In genomic region chr21:39533545-39534226, GRCh38 we compare ENCODE assay signal across 1 cellular context.
TF ChIP-seq lines count a peak whose summit lies in the region.

No MANE protein-coding gene starts in this region.

TF ChIP-seq in GM23338, 12 proteins besides CTCF, POLR2A, EP300 and RAD21 (continued from another document):
- TF ChIP-seq, protein P1, sequence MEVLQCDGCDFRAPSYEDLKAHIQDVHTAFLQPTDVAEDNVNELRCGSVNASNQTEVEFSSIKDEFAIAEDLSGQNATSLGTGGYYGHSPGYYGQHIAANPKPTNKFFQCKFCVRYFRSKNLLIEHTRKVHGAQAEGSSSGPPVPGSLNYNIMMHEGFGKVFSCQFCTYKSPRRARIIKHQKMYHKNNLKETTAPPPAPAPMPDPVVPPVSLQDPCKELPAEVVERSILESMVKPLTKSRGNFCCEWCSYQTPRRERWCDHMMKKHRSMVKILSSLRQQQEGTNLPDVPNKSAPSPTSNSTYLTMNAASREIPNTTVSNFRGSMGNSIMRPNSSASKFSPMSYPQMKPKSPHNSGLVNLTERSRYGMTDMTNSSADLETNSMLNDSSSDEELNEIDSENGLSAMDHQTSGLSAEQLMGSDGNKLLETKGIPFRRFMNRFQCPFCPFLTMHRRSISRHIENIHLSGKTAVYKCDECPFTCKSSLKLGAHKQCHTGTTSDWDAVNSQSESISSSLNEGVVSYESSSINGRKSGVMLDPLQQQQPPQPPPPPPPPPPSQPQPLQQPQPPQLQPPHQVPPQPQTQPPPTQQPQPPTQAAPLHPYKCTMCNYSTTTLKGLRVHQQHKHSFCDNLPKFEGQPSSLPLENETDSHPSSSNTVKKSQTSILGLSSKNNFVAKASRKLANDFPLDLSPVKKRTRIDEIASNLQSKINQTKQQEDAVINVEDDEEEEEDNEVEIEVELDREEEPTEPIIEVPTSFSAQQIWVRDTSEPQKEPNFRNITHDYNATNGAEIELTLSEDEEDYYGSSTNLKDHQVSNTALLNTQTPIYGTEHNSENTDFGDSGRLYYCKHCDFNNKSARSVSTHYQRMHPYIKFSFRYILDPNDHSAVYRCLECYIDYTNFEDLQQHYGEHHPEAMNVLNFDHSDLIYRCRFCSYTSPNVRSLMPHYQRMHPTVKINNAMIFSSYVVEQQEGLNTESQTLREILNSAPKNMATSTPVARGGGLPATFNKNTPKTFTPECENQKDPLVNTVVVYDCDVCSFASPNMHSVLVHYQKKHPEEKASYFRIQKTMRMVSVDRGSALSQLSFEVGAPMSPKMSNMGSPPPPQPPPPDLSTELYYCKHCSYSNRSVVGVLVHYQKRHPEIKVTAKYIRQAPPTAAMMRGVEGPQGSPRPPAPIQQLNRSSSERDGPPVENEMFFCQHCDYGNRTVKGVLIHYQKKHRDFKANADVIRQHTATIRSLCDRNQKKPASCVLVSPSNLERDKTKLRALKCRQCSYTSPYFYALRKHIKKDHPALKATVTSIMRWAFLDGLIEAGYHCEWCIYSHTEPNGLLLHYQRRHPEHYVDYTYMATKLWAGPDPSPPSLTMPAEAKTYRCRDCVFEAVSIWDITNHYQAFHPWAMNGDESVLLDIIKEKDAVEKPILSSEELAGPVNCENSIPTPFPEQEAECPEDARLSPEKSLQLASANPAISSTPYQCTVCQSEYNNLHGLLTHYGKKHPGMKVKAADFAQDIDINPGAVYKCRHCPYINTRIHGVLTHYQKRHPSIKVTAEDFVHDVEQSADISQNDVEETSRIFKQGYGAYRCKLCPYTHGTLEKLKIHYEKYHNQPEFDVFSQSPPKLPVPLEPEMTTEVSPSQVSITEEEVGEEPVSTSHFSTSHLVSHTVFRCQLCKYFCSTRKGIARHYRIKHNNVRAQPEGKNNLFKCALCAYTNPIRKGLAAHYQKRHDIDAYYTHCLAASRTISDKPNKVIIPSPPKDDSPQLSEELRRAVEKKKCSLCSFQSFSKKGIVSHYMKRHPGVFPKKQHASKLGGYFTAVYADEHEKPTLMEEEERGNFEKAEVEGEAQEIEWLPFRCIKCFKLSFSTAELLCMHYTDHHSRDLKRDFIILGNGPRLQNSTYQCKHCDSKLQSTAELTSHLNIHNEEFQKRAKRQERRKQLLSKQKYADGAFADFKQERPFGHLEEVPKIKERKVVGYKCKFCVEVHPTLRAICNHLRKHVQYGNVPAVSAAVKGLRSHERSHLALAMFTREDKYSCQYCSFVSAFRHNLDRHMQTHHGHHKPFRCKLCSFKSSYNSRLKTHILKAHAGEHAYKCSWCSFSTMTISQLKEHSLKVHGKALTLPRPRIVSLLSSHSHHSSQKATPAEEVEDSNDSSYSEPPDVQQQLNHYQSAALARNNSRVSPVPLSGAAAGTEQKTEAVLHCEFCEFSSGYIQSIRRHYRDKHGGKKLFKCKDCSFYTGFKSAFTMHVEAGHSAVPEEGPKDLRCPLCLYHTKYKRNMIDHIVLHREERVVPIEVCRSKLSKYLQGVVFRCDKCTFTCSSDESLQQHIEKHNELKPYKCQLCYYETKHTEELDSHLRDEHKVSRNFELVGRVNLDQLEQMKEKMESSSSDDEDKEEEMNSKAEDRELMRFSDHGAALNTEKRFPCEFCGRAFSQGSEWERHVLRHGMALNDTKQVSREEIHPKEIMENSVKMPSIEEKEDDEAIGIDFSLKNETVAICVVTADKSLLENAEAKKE (CRISPR knock-in tag; IDR thresholded peaks at IDR 0.05), result no peak
- no peak for TF ChIP-seq ETS1 (IDR thresholded peaks at IDR 0.05)
- no peak for TF ChIP-seq EZH2 (IDR thresholded peaks at IDR 0.05; ENCODE audit: low read depth, unreplicated experiment)
- TF ChIP-seq ZNF114 (CRISPR knock-in tag; IDR thresholded peaks at IDR 0.05), result no peak
- TF ChIP-seq CREB1 (CRISPR knock-in tag; IDR thresholded peaks at IDR 0.05; ENCODE audit: low read depth), result no peak
